Comparison of ENCODE assay signal across 8 cellular contexts in the genomic region with DNA sequence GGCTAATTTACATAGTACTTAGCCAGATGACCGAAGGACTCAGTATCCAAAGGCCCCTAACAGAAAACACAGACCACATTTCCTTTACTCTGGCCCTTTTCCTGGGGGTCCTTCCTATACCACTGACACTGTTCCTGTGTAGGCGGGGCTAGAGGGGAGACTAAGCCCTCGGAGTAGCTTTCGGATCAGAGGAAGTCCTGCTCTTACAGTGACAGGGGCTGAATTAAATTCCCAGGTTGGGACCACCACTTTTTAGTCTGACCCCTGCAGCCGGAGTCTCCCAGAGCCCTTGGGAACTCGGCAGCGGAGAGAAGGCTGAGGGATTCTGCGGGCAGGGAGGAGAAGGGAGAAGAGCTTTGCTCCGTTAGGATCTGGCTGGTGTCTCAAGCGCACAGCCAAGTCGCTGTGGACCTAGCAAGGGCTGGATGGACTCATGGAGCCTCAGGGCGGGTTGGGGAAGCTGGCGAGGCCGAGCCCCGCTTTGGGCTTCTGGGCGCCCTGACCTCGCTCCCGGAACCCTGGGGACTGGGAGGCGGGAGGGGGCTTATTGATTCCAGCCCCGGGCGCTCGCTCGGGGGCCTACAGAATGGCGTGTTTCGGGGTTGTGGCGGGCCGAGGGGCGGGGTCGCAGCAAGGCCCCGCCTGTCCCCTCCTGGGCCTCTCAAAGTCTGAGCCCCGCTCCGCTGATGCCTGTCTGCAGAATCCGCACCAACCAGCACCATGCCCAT. TPM values are rescaled to one million over a fixed set of nuclear protein-coding genes. Genes with fewer than 3 reads are reported as not detected.
DNase-seq lines count a peak whose midpoint lies in the region; FAIRE-seq and TF ChIP-seq lines count a peak whose summit lies in the region.
"Not testable (repeated sequence)": the region's sequence is repeated elsewhere in the genome, so short reads cannot be mapped to it uniquely, and the experiment has no call there.

A gene (plus strand): TSS at position 659 of the 728 bp plus-strand sequence. CDS start 62 bp downstream, at position 721.

- not testable (repeated sequence) for TF ChIP-seq POLR2A in H1 (IDR thresholded peaks at IDR 0.05; ENCODE audit: control extremely low read depth in 1 of 2, low read depth in 2 of 2, low read length in 2 of 2); tibial nerve (IDR thresholded peaks at IDR 0.05)

- not testable (repeated sequence) for H2BK12ac ChIP-seq in H1 (ENCODE audit: low read depth, low read length); mesenchymal stem cell (ENCODE audit: low read length in 2 of 2)

- H4K91ac ChIP-seq in H1 (replicated peaks; ENCODE audit: insufficient read length, low read length); mesenchymal stem cell (ENCODE audit: low read length): not testable (repeated sequence)

- H3K23me2 ChIP-seq in H1 (ENCODE audit: low read depth, low read length), result not testable (repeated sequence)

- TF ChIP-seq EP300 in H1 (IDR thresholded peaks at IDR 0.05; ENCODE audit: borderline replicate concordance in 1 of 2, low read depth in 2 of 2, low read length in 2 of 2); tibial nerve (IDR thresholded peaks at IDR 0.05): not testable (repeated sequence)

- FAIRE-seq in H1 (lab: Jason Lieb, UNC), result not testable (repeated sequence)

- peak within 1 kb of the TSS; percentile 44 to 46; a peak in 3 of 4 replicates for H3K4me2 ChIP-seq in H1 (ENCODE audit: insufficient read depth in 1 of 2, low read depth in 2 of 2, low read length in 2 of 2)
- H3K4me2 ChIP-seq in mesenchymal stem cell (ENCODE audit: low read length, poor library complexity, severe bottlenecking), result not testable (repeated sequence)

- DNase-seq in AG20443 (ENCODE audit: low spot score) (peak; percentile 21), NCI-H2227 (lab: John Stamatoyannopoulos, UW; ENCODE audit: unreplicated experiment) (peak; percentile 15), H1 (ENCODE audit: low read depth in 1 of 2, low spot score in 2 of 2) (peak in 1 of 2 experiments; percentile 69), left ventricle myocardium inferior (peak; percentile 45)
- peak; percentile 15 for DNase-seq in activated naive CD4-positive, alpha-beta T cell treated with anti-CD3 and anti-CD28 coated beads, Interleukin-2, amount 50 U/mL, for 16 hours
- not testable (repeated sequence) for DNase-seq in mesenchymal stem cell; retinal pigment epithelial cell (ENCODE audit: low read depth); tibial nerve (ENCODE audit: low spot score in 2 of 2)

- not testable (repeated sequence) for H3K79me1 ChIP-seq in H1 (ENCODE audit: low read depth, low read length); mesenchymal stem cell (replicated peaks; ENCODE audit: low read length, poor library complexity, severe bottlenecking)

- H3K4me3 ChIP-seq in H1 (ENCODE audit: extremely low read depth in 1 of 4, insufficient read depth in 2 of 4, low read depth in 3 of 4, low read length in 4 of 4) (peak within 1 kb of the TSS; percentile 22 to 47 (median 26); a peak in 4 of 8 replicates), left ventricle myocardium inferior (peak within 1 kb of the TSS; percentile 61), mesenchymal stem cell (ENCODE audit: insufficient read depth in 1 of 2, low read depth in 1 of 2, low read length in 2 of 2) (peak within 1 kb of the TSS in 1 of 2 experiments; percentile 69), retinal pigment epithelial cell (ENCODE audit: low read length) (peak within 1 kb of the TSS; percentile 15), tibial nerve (peak within 1 kb of the TSS in 3 of 4 donors; percentile 18 to 43 (median 21))

- H3K4me1 ChIP-seq in H1 (replicated peaks in 1 of 4; ENCODE audit: control insufficient read depth in 3 of 4, insufficient read depth in 4 of 4, low read length in 3 of 4); left ventricle myocardium inferior; mesenchymal stem cell (ENCODE audit: control insufficient read depth, insufficient read depth, low read depth, low read length); tibial nerve: not testable (repeated sequence)

- not testable (repeated sequence) for H3K23ac ChIP-seq in H1 (ENCODE audit: insufficient read length); mesenchymal stem cell (ENCODE audit: low read length in 2 of 2)

- not testable (repeated sequence) for H4K5ac ChIP-seq in H1 (ENCODE audit: insufficient read length, low read depth, low read length)

- not testable (repeated sequence) for H3K27ac ChIP-seq in H1 (ENCODE audit: low read depth, low read length); mesenchymal stem cell (ENCODE audit: low read length, poor library complexity, severe bottlenecking); tibial nerve
- peak within 1 kb of the TSS; percentile 52 for H3K27ac ChIP-seq in left ventricle myocardium inferior (replicated peaks)

- not testable (repeated sequence) for H2BK20ac ChIP-seq in H1 (ENCODE audit: low read length)

- WGBS in H1 (ENCODE audit: extremely low coverage in 1 of 2, insufficient coverage in 1 of 2, insufficient read length in 1 of 2, insufficient replicate concordance in 2 of 2, low coverage in 1 of 2, low lambda C conversion rate in 2 of 2, missing lambda C conversion rate in 1 of 2), 2 experiments, result 69% methylated on average over 33 of the region's 33 CpGs; no CpG with 5 or more reads in 1 of the 2 experiments
- WGBS in mesenchymal stem cell, result 89% methylated on average over 30 of the region's 33 CpGs
- WGBS in tibial nerve, 2 donors, result 32 to 41% methylated on average over 12 to 22 of the region's 33 CpGs

- H4K20me1 ChIP-seq in H1 (replicated peaks in 1 of 2; ENCODE audit: control insufficient read depth in 1 of 2, insufficient read depth in 2 of 2, low read length in 2 of 2), result not testable (repeated sequence)

- not testable (repeated sequence) for TF ChIP-seq RAD21 in H1 (IDR thresholded peaks at IDR 0.05 in 1 of 2, conservative IDR thresholded peaks at IDR 0.05 in 1 of 2; ENCODE audit: low read depth in 2 of 2, low read length in 2 of 2)

- H3K18ac ChIP-seq in H1 (ENCODE audit: extremely low read depth, low read length), result not testable (repeated sequence)
- H3K18ac ChIP-seq in mesenchymal stem cell (ENCODE audit: low read depth in 1 of 2, low read length in 2 of 2), result peak within 1 kb of the TSS in 1 of 2 experiments; percentile 12

- H3K36me3 ChIP-seq in H1 (ENCODE audit: control insufficient read depth in 2 of 4, insufficient read depth in 4 of 4, low read length in 3 of 4); left ventricle myocardium inferior; mesenchymal stem cell (ENCODE audit: control insufficient read depth in 1 of 2, insufficient read depth in 2 of 2, low read depth in 1 of 2, low read length in 2 of 2); tibial nerve: not testable (repeated sequence)

- CTCF ChIA-PET in H1 (lab: Charles Lee; ENCODE audit: partially characterized antibody), result not testable (repeated sequence)

- H2AK5ac ChIP-seq in H1 (ENCODE audit: low read depth, low read length); mesenchymal stem cell (ENCODE audit: low read length, severe bottlenecking): not testable (repeated sequence)

- H3K56ac ChIP-seq in H1 (replicated peaks; ENCODE audit: insufficient read length, low read depth, low read length), result not testable (repeated sequence)

- not testable (repeated sequence) for H2BK120ac ChIP-seq in H1 (replicated peaks; ENCODE audit: low read depth, low read length); mesenchymal stem cell (ENCODE audit: low read depth, low read length)

- not testable (repeated sequence) for H2BK5ac ChIP-seq in H1 (ENCODE audit: low read depth, low read length); mesenchymal stem cell (ENCODE audit: low read depth, low read length, poor library complexity, severe bottlenecking)

- H3K14ac ChIP-seq in H1 (ENCODE audit: insufficient read length); mesenchymal stem cell (ENCODE audit: low read length in 2 of 2): not testable (repeated sequence)

- intact Hi-C loops in left ventricle myocardium inferior (cut with micrococcal nuclease), result not testable (repeated sequence)

- not testable (repeated sequence) for H3K9ac ChIP-seq in H1 (replicated peaks in 1 of 4; ENCODE audit: extremely low read depth in 1 of 4, low read depth in 3 of 4, low read length in 3 of 4)
- peak within 1 kb of the TSS; percentile 70 for H3K9ac ChIP-seq in mesenchymal stem cell (ENCODE audit: low read length)

- H4K8ac ChIP-seq in H1 (ENCODE audit: extremely low read depth, insufficient read depth, low read length), result not testable (repeated sequence)
- H4K8ac ChIP-seq in mesenchymal stem cell (ENCODE audit: low read length), result peak within 1 kb of the TSS; percentile 87

- not testable (repeated sequence) for H3K27me3 ChIP-seq in H1 (replicated peaks in 1 of 4; ENCODE audit: control insufficient read depth in 3 of 4, extremely low read depth in 1 of 4, insufficient read depth in 3 of 4, low read length in 3 of 4); left ventricle myocardium inferior (ENCODE audit: low read depth); mesenchymal stem cell (ENCODE audit: control insufficient read depth in 1 of 2, insufficient read depth in 1 of 2, low read length in 2 of 2); tibial nerve

- POLR2A ChIA-PET in H1 (lab: Charles Lee; ENCODE audit: partially characterized antibody), result not testable (repeated sequence)

- H2AFZ ChIP-seq in H1 (ENCODE audit: low read length); mesenchymal stem cell (ENCODE audit: low read depth, low read length): not testable (repeated sequence)

- H3K9me3 ChIP-seq in H1 (ENCODE audit: insufficient read depth in 2 of 2, low read depth in 1 of 2, low read length in 1 of 2), result peaks cover 6 to 11% of the 10 kb centered on the region in 2 experiments; a peak in 3 of 4 replicates
- peaks cover 18% of the 10 kb centered on the region for H3K9me3 ChIP-seq in left ventricle myocardium inferior (replicated peaks)
- H3K9me3 ChIP-seq in mesenchymal stem cell (ENCODE audit: control insufficient read depth, low read length), result not testable (repeated sequence)
- H3K9me3 ChIP-seq in tibial nerve, result peaks cover 0 to 12% (median 0%) of the 10 kb centered on the region in 4 donors

- TF ChIP-seq CTCF in H1 (IDR thresholded peaks at IDR 0.05; ENCODE audit: control extremely low read depth in 1 of 3, insufficient read depth in 1 of 3, low read depth in 1 of 3, low read length in 3 of 3); left ventricle myocardium inferior (IDR thresholded peaks at IDR 0.05; ENCODE audit: borderline replicate concordance); retinal pigment epithelial cell (conservative IDR thresholded peaks at IDR 0.05; ENCODE audit: low read depth, low read length); tibial nerve (IDR thresholded peaks at IDR 0.05): not testable (repeated sequence)

- H2BK15ac ChIP-seq in H1 (ENCODE audit: low read length); mesenchymal stem cell (ENCODE audit: low read depth, poor library complexity, severe bottlenecking): not testable (repeated sequence)

- H3K4ac ChIP-seq in H1 (replicated peaks; ENCODE audit: insufficient read length, low read depth, low read length); mesenchymal stem cell (ENCODE audit: low read depth in 1 of 2, low read length in 2 of 2): not testable (repeated sequence)

- not testable (repeated sequence) for H3K79me2 ChIP-seq in H1 (ENCODE audit: control insufficient read depth in 1 of 2, insufficient read depth in 2 of 2, low read length in 2 of 2)

RNA-seq across cellular contexts. Expression of the gene that starts here (rescaled TPM):
- 0.24 and 0.25 TPM in 2 replicates for total RNA-seq in H1 (2021; fragmentation: NEBNext Ultra II Directional; extraction: Animal tissue kit (Norgen Biotek cat#: 25700))
- 0.64 and 0.89 TPM in 2 replicates for polyA plus RNA-seq in H1 (2011; rRNA removed)
- 0.90 TPM for polyA plus RNA-seq in H1 (2011; cell fraction: cytosol; rRNA removed)
- polyA plus RNA-seq in H1 (2011; cell fraction: nucleus; rRNA removed), result 0.96 TPM
- 0.37 to 0.86 TPM (median 0.51 TPM) in 4 replicates for polyA plus RNA-seq in H1 (2012, experiment 1 of 2)
- polyA plus RNA-seq in H1 (2012, experiment 2 of 2), result 0.91 TPM
- 0.20 TPM for polyA plus RNA-seq in H1 (2013, experiment 1 of 2)
- 0.11 TPM for polyA plus RNA-seq in H1 (2013, experiment 2 of 2)
- polyA minus RNA-seq in H1 (2011; rRNA and poly(A)+ RNA removed), result 0.50 and 2.0 TPM in 2 replicates
- not detected for polyA minus RNA-seq in H1 (2011; cell fraction: cytosol; rRNA and poly(A)+ RNA removed)
- polyA minus RNA-seq in H1 (2011; cell fraction: nucleus; rRNA and poly(A)+ RNA removed), result 0.40 TPM
- total RNA-seq in left ventricle myocardium inferior (2.4 TPM), tibial nerve (1 to 10 TPM; 1.1 to 9.2 (median 2.8) TPM)
- polyA plus RNA-seq in mesenchymal stem cell (2013, experiment 1 of 2), result not detected
- polyA plus RNA-seq in mesenchymal stem cell (2013, experiment 2 of 2), result not detected
